11 cellular contexts compared by ENCODE assay signal in the genomic region with DNA sequence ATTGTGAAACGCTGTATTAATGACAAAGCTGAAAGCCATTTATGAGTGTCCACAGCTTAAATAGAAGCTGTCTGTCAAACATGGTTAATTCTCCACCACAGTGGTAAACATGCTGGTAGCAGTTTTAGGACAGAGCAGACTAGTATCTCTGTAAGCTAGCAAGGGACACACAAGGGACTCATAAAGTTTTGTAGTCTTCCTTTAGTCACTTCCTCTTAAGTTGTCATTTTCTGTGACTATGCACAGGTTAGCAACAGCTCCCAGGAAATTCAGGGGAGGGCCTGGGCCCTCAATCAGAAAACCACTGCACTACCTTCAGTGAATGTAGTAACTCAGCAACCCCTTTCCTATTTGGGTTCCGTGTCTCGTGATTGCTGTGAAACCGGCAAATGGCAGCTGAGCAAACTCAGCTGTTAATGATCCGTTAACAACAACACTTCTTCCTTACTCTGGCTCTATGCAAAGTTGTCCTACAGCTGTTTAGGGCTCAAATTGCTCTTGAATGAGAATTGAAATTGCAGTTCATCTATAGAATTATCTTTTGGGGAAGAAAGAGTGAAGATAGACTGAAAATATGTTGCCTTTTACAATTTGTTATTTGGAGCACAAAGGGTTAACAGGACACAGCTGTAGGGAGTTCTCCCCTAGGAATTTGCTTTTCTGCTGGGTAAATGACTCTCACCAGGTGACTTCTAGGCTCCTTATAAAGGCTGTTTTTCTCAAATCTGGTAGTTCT. TPM values are rescaled to one million over a fixed set of nuclear protein-coding genes. Genes with fewer than 3 reads are reported as not detected.
A peak's percentile ranks its signal among the peaks of the same experiment; 100 is the strongest.
DNase-seq lines count a peak whose midpoint lies in the region; ATAC-seq and TF ChIP-seq lines count a peak whose summit lies in the region.
"Had no signal": no experiment of that assay in that cellular context is flagged by ENCODE, and none has a peak within 500 bp of the region (broad histone marks: within the 10 kb centered on the region; RNA-seq: fewer than 3 reads in every experiment).

A gene (plus strand): TSS at position 731 of the 736 bp plus-strand sequence.

- H3K36me3 Mint-ChIP-seq in nephron progenitor cell (ENCODE audit: low read depth) (no peaks in the 10 kb centered on the region), MCF 10A (ENCODE audit: insufficient read depth, unreplicated experiment) (no peaks in the 10 kb centered on the region)

- CTCF ChIA-PET in MCF 10A (lab: Yijun Ruan, JAX), result interaction anchor here (1.0 kb wide), 1 partner anchor 55 kb away, joined by 3 read pairs; no protein-coding TSS in a partner anchor
- CTCF ChIA-PET in HEK293T (lab: Yijun Ruan, JAX), result no interaction called here

- peaks cover 0 to 14% (median 0%) of the 10 kb centered on the region in 45 donors for H3K27me3 ChIP-seq in dorsolateral prefrontal cortex

- BruUV-seq in MCF 10A (replicated peaks; lab: Mats Ljungman, UMichigan), result no TSS peak

- peaks cover 61% of the 10 kb centered on the region for H3K4me1 Mint-ChIP-seq in nephron progenitor cell
- no peaks in the 10 kb centered on the region for H3K4me1 Mint-ChIP-seq in MCF 10A (ENCODE audit: insufficient read depth, unreplicated experiment)

- H3K27ac ChIP-seq in dorsolateral prefrontal cortex, result no peak within 1 kb of the TSS

- POLR2A ChIA-PET in MCF 10A (lab: Yijun Ruan, JAX), result no interaction called here
- POLR2A ChIA-PET in HEK293T (lab: Yijun Ruan, JAX), result no interaction called here

- peak; percentile 72 for ATAC-seq in GM19043 (IDR thresholded peaks at IDR 0.05; ENCODE audit: low read depth, unreplicated experiment)
- ATAC-seq in HG03342 (IDR thresholded peaks at IDR 0.05; ENCODE audit: unreplicated experiment), result peak; percentile 46

- no peaks in the 10 kb centered on the region for H3K27me3 Mint-ChIP-seq in nephron progenitor cell (ENCODE audit: low read depth, poor library complexity)
- peaks cover 32% of the 10 kb centered on the region for H3K27me3 Mint-ChIP-seq in MCF 10A (ENCODE audit: insufficient read depth, unreplicated experiment)

- TF ChIP-seq CTCF in nephron progenitor cell (IDR thresholded peaks at IDR 0.05) (no peak), dorsolateral prefrontal cortex (IDR thresholded peaks at IDR 0.05 in 54 of 56, conservative IDR thresholded peaks at IDR 0.05 in 2 of 56; ENCODE audit: low read depth in 1 of 56, partially characterized antibody in 56 of 56) (no peak), MCF 10A (IDR thresholded peaks at IDR 0.05; ENCODE audit: unreplicated experiment) (no peak)

- peak; percentile 90 to 91 for DNase-seq in NCI-H526 (lab: John Stamatoyannopoulos, UW)
- peak; percentile 15 for DNase-seq in nephron progenitor cell
- DNase-seq in superior temporal gyrus (ENCODE audit: extremely low spot score), result no peak
- no peak for DNase-seq in dorsolateral prefrontal cortex
- no peak for DNase-seq in MCF 10A (ENCODE audit: unreplicated experiment)
- no peak for DNase-seq in HEK293T (ENCODE audit: extremely low spot score)

- H3K9me3 Mint-ChIP-seq in nephron progenitor cell (no peaks in the 10 kb centered on the region), MCF 10A (ENCODE audit: unreplicated experiment) (no peaks in the 10 kb centered on the region)

- peak within 1 kb of the TSS; percentile 46 for H3K4me3 Mint-ChIP-seq in nephron progenitor cell
- no peak within 1 kb of the TSS for H3K4me3 Mint-ChIP-seq in MCF 10A (ENCODE audit: unreplicated experiment)

- H3K27ac Mint-ChIP-seq in nephron progenitor cell (peak within 1 kb of the TSS; percentile 62), MCF 10A (ENCODE audit: low read depth, unreplicated experiment) (no peak within 1 kb of the TSS)

- H3K4me3 ChIP-seq in dorsolateral prefrontal cortex, result no peak within 1 kb of the TSS

- intact Hi-C loops in dorsolateral prefrontal cortex (cut with DNase I), result no loop called here
- intact Hi-C loops in MCF 10A (cut with micrococcal nuclease), result no loop called here

TF ChIP-seq in HEK293T, 16 proteins besides CTCF, POLR2A, EP300 and RAD21:
- TF ChIP-seq ZNF384 (IDR thresholded peaks at IDR 0.05), result no peak
- no peak for TF ChIP-seq SP1 (IDR thresholded peaks at IDR 0.05)
- TF ChIP-seq FOXM1 (IDR thresholded peaks at IDR 0.05; ENCODE audit: borderline replicate concordance), result no peak
- TF ChIP-seq TARDBP (IDR thresholded peaks at IDR 0.05), result no peak
- no peak for TF ChIP-seq ARNT (IDR thresholded peaks at IDR 0.05)
- TF ChIP-seq BHLHE40 (IDR thresholded peaks at IDR 0.05; ENCODE audit: borderline replicate concordance), result no peak
- TF ChIP-seq, protein P1, sequence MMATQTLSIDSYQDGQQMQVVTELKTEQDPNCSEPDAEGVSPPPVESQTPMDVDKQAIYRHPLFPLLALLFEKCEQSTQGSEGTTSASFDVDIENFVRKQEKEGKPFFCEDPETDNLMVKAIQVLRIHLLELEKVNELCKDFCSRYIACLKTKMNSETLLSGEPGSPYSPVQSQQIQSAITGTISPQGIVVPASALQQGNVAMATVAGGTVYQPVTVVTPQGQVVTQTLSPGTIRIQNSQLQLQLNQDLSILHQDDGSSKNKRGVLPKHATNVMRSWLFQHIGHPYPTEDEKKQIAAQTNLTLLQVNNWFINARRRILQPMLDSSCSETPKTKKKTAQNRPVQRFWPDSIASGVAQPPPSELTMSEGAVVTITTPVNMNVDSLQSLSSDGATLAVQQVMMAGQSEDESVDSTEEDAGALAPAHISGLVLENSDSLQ (IDR thresholded peaks at IDR 0.05), result no peak
- no peak for TF ChIP-seq SUZ12 (IDR thresholded peaks at IDR 0.05)

RNA-seq across cellular contexts. Expression of the gene that starts here (rescaled TPM):
- total RNA-seq in dorsolateral prefrontal cortex (not detected), MCF 10A (2022) (not detected in 2 replicates)
- total RNA-seq: dermis microvascular lymphatic vessel endothelial cell, mucosa of gallbladder, SK-MEL-5 had no signal

Comparison
In these comparisons a context has a peak if more than half of its experiments do, and no peak if none do; other contexts are left out.
1. DNase-seq: peak in NCI-H526 (2 of 2) and nephron progenitor cell (single experiment); none in superior temporal gyrus (single experiment), dorsolateral prefrontal cortex (0 of 10), MCF 10A (single experiment) and HEK293T (single experiment).